18 cellular contexts compared by ENCODE assay signal in the genomic region with DNA sequence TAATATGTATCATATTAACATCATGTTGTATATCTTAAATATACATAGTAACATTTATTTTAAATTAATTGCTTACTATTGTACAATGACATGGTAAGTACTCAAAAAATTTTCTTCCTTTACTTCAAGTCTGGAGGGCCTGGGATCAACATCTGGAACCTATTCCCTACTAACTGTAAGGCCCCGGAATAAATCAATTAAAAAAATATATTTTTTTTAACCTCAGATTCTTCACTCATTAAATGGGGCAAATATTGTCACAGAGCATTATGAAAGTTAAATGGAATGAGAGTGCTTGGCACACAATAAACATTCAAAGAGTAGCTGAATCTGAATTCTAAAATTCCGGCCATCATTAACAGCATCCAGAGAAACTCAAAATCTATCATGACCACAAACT. TPM values are rescaled to one million over a fixed set of nuclear protein-coding genes. Genes with fewer than 3 reads are reported as not detected.
A peak's percentile ranks its signal among the peaks of the same experiment; 100 is the strongest.
DNase-seq lines count a peak whose midpoint lies in the region; ATAC-seq and TF ChIP-seq lines count a peak whose summit lies in the region.
"Had no signal": no experiment of that assay in that cellular context is flagged by ENCODE, and none has a peak within 500 bp of the region (broad histone marks: within the 10 kb centered on the region; RNA-seq: fewer than 3 reads in every experiment).

No MANE protein-coding gene starts in this region.

- peak overlapping the region; percentile 32 to 56 for H3K27ac Mint-ChIP-seq in effector memory CD8-positive, alpha-beta T cell
- H3K27ac Mint-ChIP-seq in nephron (peak overlapping the region in 2 of 3 experiments; percentile 6 to 16), CD14-positive monocyte (peak overlapping the region in 1 of 7 donors; percentile 27)

- H3K79me2 ChIP-seq in SK-N-SH (ENCODE audit: insufficient read depth) (peaks cover 100% of the 10 kb centered on the region), GM23248 (ENCODE audit: insufficient read depth) (peaks cover 100% of the 10 kb centered on the region)

- DNase-seq in SK-N-SH, result no peak
- peak; percentile 31 for DNase-seq in GM23248
- DNase-seq in effector memory CD8-positive, alpha-beta T cell, result no peak
- no peak for DNase-seq in NOMO-1 treated with DMSO at 0.1 percent for 48 hours (lab: John Stamatoyannopoulos, UW; ENCODE audit: unreplicated experiment)
- DNase-seq in KBM-7, result no peak
- no peak for DNase-seq in CD14-positive monocyte (ENCODE audit: low spot score)
- DNase-seq: C1 segment of cervical spinal cord, Caco-2, HCEC 1CT, KG1, MG63, NCI-H1092, NCI-H146, NCI-H2081, NCI-H510A had no signal

- POLR2A ChIA-PET in SK-N-SH (lab: Yijun Ruan, JAX), result interaction anchor here (1.1 kb wide), 1 partner anchor 17 kb away, joined by 3 read pairs; a partner anchor contains a TSS

- in situ Hi-C loops in GM23248 (cut with MboI) (no loop called here), KBM-7 (cut with MboI; ENCODE audit: low pct_unique_long_range_greater_than_20kb, low sequenced_read_pairs) (no loop called here)

- TF ChIP-seq EP300 in SK-N-SH (IDR thresholded peaks at IDR 0.05; ENCODE audit: borderline replicate concordance in 1 of 2, low read depth in 1 of 2, low read length in 1 of 2), result no peak

- H3K27me3 Mint-ChIP-seq in effector memory CD8-positive, alpha-beta T cell, result no peaks in the 10 kb centered on the region
- H3K27me3 Mint-ChIP-seq in nephron (ENCODE audit: low read depth), result no peaks in the 10 kb centered on the region
- no peaks in the 10 kb centered on the region for H3K27me3 Mint-ChIP-seq in CD14-positive monocyte (ENCODE audit: low read depth in 3 of 3)

- H3K9ac ChIP-seq in SK-N-SH (no peak overlapping the region), GM23248 (no peak overlapping the region)

- H2AFZ ChIP-seq in SK-N-SH (ENCODE audit: low read depth) (no peak overlapping the region), GM23248 (no peak overlapping the region)

- H3F3A ChIP-seq in SK-N-SH (replicated peaks; ENCODE audit: insufficient read depth) (peaks cover 8% of the 10 kb centered on the region), GM23248 (ENCODE audit: insufficient read depth) (peaks cover 12% of the 10 kb centered on the region; the same call in 1 of the 2 replicates)

- CTCF ChIA-PET in SK-N-SH (lab: Yijun Ruan, JAX), result interaction anchor here (1.2 to 1.4 kb wide), 2 partner anchors 25 to 186 kb away, joined by 3 to 5 read pairs; no protein-coding TSS in a partner anchor

- H3K4me3 Mint-ChIP-seq in effector memory CD8-positive, alpha-beta T cell, result no peak overlapping the region
- no peak overlapping the region for H3K4me3 Mint-ChIP-seq in nephron
- no peak overlapping the region for H3K4me3 Mint-ChIP-seq in CD14-positive monocyte

- peaks cover 24% of the 10 kb centered on the region for H3K36me3 Mint-ChIP-seq in effector memory CD8-positive, alpha-beta T cell (ENCODE audit: insufficient read depth)
- H3K36me3 Mint-ChIP-seq in nephron (ENCODE audit: low read depth) (peaks cover 70% of the 10 kb centered on the region), CD14-positive monocyte (peaks cover 3 to 32% of the 10 kb centered on the region in 2 donors)

- 66% methylated on average over 2 of the region's 2 CpGs for WGBS in SK-N-SH (ENCODE audit: low lambda C conversion rate)
- WGBS in GM23248 (ENCODE audit: low coverage in 1 of 2, low lambda C conversion rate in 2 of 2, missing lambda C conversion rate in 2 of 2), 2 experiments, result 7 to 19% methylated on average over 2 of the region's 2 CpGs

- H3K4me2 ChIP-seq in SK-N-SH (no peak overlapping the region), GM23248 (ENCODE audit: unreplicated experiment) (no peak overlapping the region)

- H3K4me3 ChIP-seq in SK-N-SH (ENCODE audit: low read depth in 2 of 2, low read length in 1 of 2) (no peak overlapping the region), GM23248 (no peak overlapping the region)
- H3K4me3 ChIP-seq: MG63 had no signal

- peaks cover 95% of the 10 kb centered on the region for H4K20me1 ChIP-seq in SK-N-SH (ENCODE audit: insufficient read depth)
- H4K20me1 ChIP-seq in GM23248 (ENCODE audit: insufficient read depth), result peaks cover 40% of the 10 kb centered on the region

- no peaks in the 10 kb centered on the region for H3K9me3 ChIP-seq in SK-N-SH
- no peaks in the 10 kb centered on the region for H3K9me3 ChIP-seq in GM23248 (ENCODE audit: low read depth)
- H3K9me3 ChIP-seq: Caco-2, MG63 had no signal

- intact Hi-C loops in CD14-positive monocyte (cut with micrococcal nuclease), result no loop called here

- H3K27me3 ChIP-seq in SK-N-SH (ENCODE audit: insufficient read depth) (no peaks in the 10 kb centered on the region), GM23248 (replicated peaks; ENCODE audit: insufficient read depth) (no peaks in the 10 kb centered on the region)
- H3K27me3 ChIP-seq: MG63 had no signal

- no peak for TF ChIP-seq RAD21 in SK-N-SH (IDR thresholded peaks at IDR 0.05; ENCODE audit: low read length)

- no peaks in the 10 kb centered on the region for H3K4me1 ChIP-seq in SK-N-SH (ENCODE audit: control insufficient read depth in 1 of 2, insufficient read depth in 2 of 2, low read depth in 1 of 2, low read length in 1 of 2)
- H3K4me1 ChIP-seq in GM23248 (ENCODE audit: insufficient read depth), result peaks cover 15% of the 10 kb centered on the region; the same call in 1 of the 2 replicates
- H3K4me1 ChIP-seq: Caco-2 had no signal

- ATAC-seq in SK-N-SH treated with all-trans-retinoic acid at 6 μM for 48 hours, result peak; percentile 47; the same call in 2 of the 3 replicates
- no peak for ATAC-seq in effector memory CD8-positive, alpha-beta T cell (replicated peaks)

- TF ChIP-seq CTCF in SK-N-SH (IDR thresholded peaks at IDR 0.05) (no peak), nephron (IDR thresholded peaks at IDR 0.05; ENCODE audit: unreplicated experiment in 3 of 3) (no peak), CD14-positive monocyte (IDR thresholded peaks at IDR 0.05) (no peak)

- H3K27ac ChIP-seq in SK-N-SH (ENCODE audit: low read depth in 2 of 2, low read length in 1 of 2) (peak overlapping the region in 1 of 2 experiments; percentile 16; a peak in 1 of 4 replicates), GM23248 (no peak overlapping the region)
- H3K27ac ChIP-seq: 22Rv1 had no signal

- no peaks in the 10 kb centered on the region for H3K9me3 Mint-ChIP-seq in effector memory CD8-positive, alpha-beta T cell
- peaks cover 6% of the 10 kb centered on the region for H3K9me3 Mint-ChIP-seq in nephron
- peaks cover 0 to 5% (median 0%) of the 10 kb centered on the region in 7 donors for H3K9me3 Mint-ChIP-seq in CD14-positive monocyte

- peaks cover 0 to 12% of the 10 kb centered on the region in 2 experiments for H3K36me3 ChIP-seq in SK-N-SH (replicated peaks in 1 of 2; ENCODE audit: control insufficient read depth in 1 of 2, insufficient read depth in 2 of 2, low read length in 1 of 2)
- H3K36me3 ChIP-seq in GM23248 (ENCODE audit: low read depth), result no peaks in the 10 kb centered on the region

- peaks cover 45 to 81% of the 10 kb centered on the region in 2 donors for H3K4me1 Mint-ChIP-seq in effector memory CD8-positive, alpha-beta T cell (ENCODE audit: low read depth in 2 of 2)
- peaks cover 8% of the 10 kb centered on the region for H3K4me1 Mint-ChIP-seq in nephron
- peaks cover 34% of the 10 kb centered on the region for H3K4me1 Mint-ChIP-seq in CD14-positive monocyte

- H3K9me2 ChIP-seq in SK-N-SH, result no peaks in the 10 kb centered on the region
- H3K9me2 ChIP-seq in GM23248 (ENCODE audit: insufficient read depth), result no peaks in the 10 kb centered on the region

TF ChIP-seq in SK-N-SH treated with all-trans-retinoic acid at 6 μM for 48 hours, 23 proteins besides CTCF, POLR2A, EP300 and RAD21 (continues in another document):
- TF ChIP-seq ZC3H10 (CRISPR knock-in tag; IDR thresholded peaks at IDR 0.05), result no peak
- TF ChIP-seq ESRRG (CRISPR knock-in tag; IDR thresholded peaks at IDR 0.05), result no peak
- TF ChIP-seq, protein P1, sequence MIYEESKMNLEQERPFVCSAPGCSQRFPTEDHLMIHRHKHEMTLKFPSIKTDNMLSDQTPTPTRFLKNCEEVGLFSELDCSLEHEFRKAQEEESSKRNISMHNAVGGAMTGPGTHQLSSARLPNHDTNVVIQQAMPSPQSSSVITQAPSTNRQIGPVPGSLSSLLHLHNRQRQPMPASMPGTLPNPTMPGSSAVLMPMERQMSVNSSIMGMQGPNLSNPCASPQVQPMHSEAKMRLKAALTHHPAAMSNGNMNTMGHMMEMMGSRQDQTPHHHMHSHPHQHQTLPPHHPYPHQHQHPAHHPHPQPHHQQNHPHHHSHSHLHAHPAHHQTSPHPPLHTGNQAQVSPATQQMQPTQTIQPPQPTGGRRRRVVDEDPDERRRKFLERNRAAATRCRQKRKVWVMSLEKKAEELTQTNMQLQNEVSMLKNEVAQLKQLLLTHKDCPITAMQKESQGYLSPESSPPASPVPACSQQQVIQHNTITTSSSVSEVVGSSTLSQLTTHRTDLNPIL (CRISPR knock-in tag; IDR thresholded peaks at IDR 0.05; ENCODE audit: low read depth), result no peak
- no peak for TF ChIP-seq SNAI2 (CRISPR knock-in tag; IDR thresholded peaks at IDR 0.05)
- no peak for TF ChIP-seq TCF4 (CRISPR knock-in tag; IDR thresholded peaks at IDR 0.05; ENCODE audit: borderline replicate concordance)

TF ChIP-seq in SK-N-SH, 30 proteins besides CTCF, POLR2A, EP300 and RAD21:
- TF ChIP-seq TCF12 (IDR thresholded peaks at IDR 0.05), result no peak
- TF ChIP-seq, protein P2, sequence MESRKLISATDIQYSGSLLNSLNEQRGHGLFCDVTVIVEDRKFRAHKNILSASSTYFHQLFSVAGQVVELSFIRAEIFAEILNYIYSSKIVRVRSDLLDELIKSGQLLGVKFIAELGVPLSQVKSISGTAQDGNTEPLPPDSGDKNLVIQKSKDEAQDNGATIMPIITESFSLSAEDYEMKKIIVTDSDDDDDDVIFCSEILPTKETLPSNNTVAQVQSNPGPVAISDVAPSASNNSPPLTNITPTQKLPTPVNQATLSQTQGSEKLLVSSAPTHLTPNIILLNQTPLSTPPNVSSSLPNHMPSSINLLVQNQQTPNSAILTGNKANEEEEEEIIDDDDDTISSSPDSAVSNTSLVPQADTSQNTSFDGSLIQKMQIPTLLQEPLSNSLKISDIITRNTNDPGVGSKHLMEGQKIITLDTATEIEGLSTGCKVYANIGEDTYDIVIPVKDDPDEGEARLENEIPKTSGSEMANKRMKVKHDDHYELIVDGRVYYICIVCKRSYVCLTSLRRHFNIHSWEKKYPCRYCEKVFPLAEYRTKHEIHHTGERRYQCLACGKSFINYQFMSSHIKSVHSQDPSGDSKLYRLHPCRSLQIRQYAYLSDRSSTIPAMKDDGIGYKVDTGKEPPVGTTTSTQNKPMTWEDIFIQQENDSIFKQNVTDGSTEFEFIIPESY (IDR thresholded peaks at IDR 0.05; ENCODE audit: borderline replicate concordance, low read depth), result no peak
- TF ChIP-seq MXI1 (IDR thresholded peaks at IDR 0.05; ENCODE audit: low read depth, low read length), result no peak

RNA-seq across cellular contexts. Expression of a gene that starts 16.5 kb away (rescaled TPM):
- polyA plus RNA-seq in SK-N-SH (2012; rRNA removed), result 15.9 and 19.7 TPM in 2 replicates
- polyA plus RNA-seq in SK-N-SH (2012; cell fraction: cytosol; rRNA removed), result 21.3 TPM in 2 replicates
- polyA plus RNA-seq in SK-N-SH (2012; cell fraction: nucleus; rRNA removed), result 6.5 and 14.0 TPM in 2 replicates
- 42.6 and 43.1 TPM in 2 replicates for total RNA-seq in GM23248 (2014; rRNA removed; shearing (Covaris generic))
- polyA plus RNA-seq in GM23248 (2016; fragmentation: Nextera tagmentation; extraction: Ambion mirVana), result 19.7 and 21.2 TPM in 2 replicates
- polyA plus RNA-seq in CD14-positive monocyte, result 10 to 100 TPM; 16.2 to 20.6 TPM
